ENCODE assay signal across 8 cellular contexts in the genomic region with DNA sequence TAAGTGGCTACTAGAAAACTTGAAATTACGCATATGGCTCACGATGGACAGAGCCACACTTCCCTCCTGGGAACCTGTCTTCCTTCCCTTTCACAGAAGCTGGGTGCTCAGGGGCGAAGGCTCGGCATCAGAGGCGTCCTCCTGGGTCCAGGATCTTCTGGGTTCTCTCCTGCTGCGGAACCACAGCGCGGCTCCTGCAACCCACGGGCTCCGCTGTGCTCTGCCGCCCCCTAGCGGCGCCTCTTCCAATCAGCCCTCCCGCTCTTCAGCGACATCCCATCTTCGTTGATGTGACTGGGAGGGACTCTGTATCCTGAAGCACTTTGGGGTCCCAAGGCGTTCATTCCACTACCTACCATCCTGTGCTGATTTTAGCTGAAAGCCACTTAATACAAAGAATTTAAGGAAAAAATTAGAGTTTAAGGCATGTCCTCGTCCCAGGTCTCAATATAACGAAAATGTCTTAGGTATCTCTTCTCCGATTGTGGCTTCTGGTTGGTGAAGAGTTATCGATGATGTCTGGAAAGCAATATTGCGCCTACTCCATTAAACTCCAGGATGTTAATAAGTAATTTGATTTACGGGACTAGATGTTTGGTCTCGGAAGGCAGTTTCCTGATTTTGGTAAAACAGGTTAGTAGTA. TPM values are rescaled to one million over a fixed set of nuclear protein-coding genes. Genes with fewer than 3 reads are reported as not detected.
DNase-seq lines count a peak whose midpoint lies in the region; ATAC-seq and TF ChIP-seq lines count a peak whose summit lies in the region.

No MANE protein-coding gene starts in this region.

- DNase-seq in AG09309 (ENCODE audit: low read depth) (no peak), H4 (ENCODE audit: low spot score) (peak; percentile 27), NCI-H748 (lab: John Stamatoyannopoulos, UW; ENCODE audit: unreplicated experiment) (peak; percentile 68), coronary artery (ENCODE audit: low spot score) (no peak)
- DNase-seq in activated CD4-positive, alpha-beta T cell treated with anti-CD3 and anti-CD28 coated beads, Interleukin-2, amount 50 U/mL, for 4 hours, result peak; percentile 67 to 69
- DNase-seq in stimulated activated CD4-positive, alpha-beta T cell treated with anti-CD3 and anti-CD28 coated beads, TNF-alpha, amount 100 ng/mL, for 24 hours (ENCODE audit: low read depth in 3 of 3), result peak; percentile 50 to 69 (median 56)

- peak; percentile 99 for TF ChIP-seq CTCF in AG09309 (IDR thresholded peaks at IDR 0.05; ENCODE audit: control insufficient read depth, insufficient read depth, low read depth, low read length, missing control alignments)
- TF ChIP-seq CTCF in coronary artery (IDR thresholded peaks at IDR 0.05), result peak; percentile 95
- TF ChIP-seq CTCF in liver (IDR thresholded peaks at IDR 0.05; ENCODE audit: low read depth, low read length, missing input control), result peak; percentile 90

- ATAC-seq in HG03521 (IDR thresholded peaks at IDR 0.05; ENCODE audit: unreplicated experiment), result no peak

- H3K9me3 ChIP-seq in liver (ENCODE audit: control insufficient read depth in 4 of 4, low read length in 3 of 4), result no peaks in the 10 kb centered on the region

- H3K4me1 ChIP-seq in liver (ENCODE audit: control insufficient read depth in 4 of 4, insufficient read depth in 4 of 4, low read length in 3 of 4), result peaks cover 0 to 8% (median 2%) of the 10 kb centered on the region in 4 donors

- H3K36me3 ChIP-seq in liver (ENCODE audit: control insufficient read depth in 4 of 4, insufficient read depth in 3 of 4, low read depth in 1 of 4, low read length in 3 of 4), result no peaks in the 10 kb centered on the region

- H3K4me3 ChIP-seq in AG09309 (ENCODE audit: control insufficient read depth, low read depth, low read length) (no peak overlapping the region), coronary artery (no peak overlapping the region), liver (ENCODE audit: low read depth in 1 of 3, low read length in 3 of 3) (no peak overlapping the region)

- peak; percentile 98 to 99 for TF ChIP-seq RAD21 in liver (IDR thresholded peaks at IDR 0.05)

- no peaks in the 10 kb centered on the region for H3K27me3 ChIP-seq in liver (ENCODE audit: control insufficient read depth in 4 of 4, insufficient read depth in 4 of 4, low read length in 3 of 4)

- H3K9ac ChIP-seq in liver (ENCODE audit: low read depth in 1 of 2, low read length in 2 of 2), result no peak overlapping the region

- 20% methylated on average over 24 of the region's 24 CpGs for WGBS in liver

- H3K27ac ChIP-seq in coronary artery, result no peak overlapping the region
- H3K27ac ChIP-seq in liver (ENCODE audit: low read depth in 1 of 2, low read length in 2 of 2), result no peak overlapping the region

TF ChIP-seq in liver, 16 proteins besides CTCF, POLR2A, EP300 and RAD21:
- no peak for TF ChIP-seq TAF1 (conservative IDR thresholded peaks at IDR 0.05)
- TF ChIP-seq RXRA (IDR thresholded peaks at IDR 0.05), result peak in 1 of 2 donors; percentile 9
TF ChIP-seq in liver: peak in this region for 1.

RNA-seq across cellular contexts. Expression of a gene that starts 14.8 kb away (rescaled TPM):
- total RNA-seq in H4 (2014; rRNA removed; shearing (Covaris generic)), result 2,042 and 2,419 TPM in 2 replicates
- 1,000 to 10,000 TPM in 1 of 2 donors, 100 to 1,000 TPM in 1; 289 to 1,115 TPM for total RNA-seq in liver
- polyA plus RNA-seq in liver, result 100 to 1,000 TPM; 365 to 620 TPM

RNA-seq across cellular contexts. Expression of a gene that starts 33.1 kb away (rescaled TPM):
- total RNA-seq in H4 (2014; rRNA removed; shearing (Covaris generic)), result 7.3 and 9.3 TPM in 2 replicates
- 10 to 100 TPM; 19.3 to 21.2 TPM for total RNA-seq in liver
- 1 to 10 TPM; 3.3 to 5.7 TPM for polyA plus RNA-seq in liver

RNA-seq across cellular contexts. Expression of a gene that starts 48.4 kb away (rescaled TPM):
- total RNA-seq in H4 (2014; rRNA removed; shearing (Covaris generic)), result not detected in 2 replicates
- under 1 TPM in 1 of 2 donors, not detected in 1; 0.42 TPM for total RNA-seq in liver
- under 1 TPM; 0.07 to 0.15 TPM for polyA plus RNA-seq in liver

Comparison
In these comparisons a context has a peak if more than half of its experiments do, and no peak if none do; other contexts are left out.
1. DNase-seq: peak in H4 (single experiment), NCI-H748 (single experiment), activated CD4-positive, alpha-beta T cell treated with anti-CD3 and anti-CD28 coated beads, Interleukin-2, amount 50 U/mL, for 4 hours (2 of 2) and stimulated activated CD4-positive, alpha-beta T cell treated with anti-CD3 and anti-CD28 coated beads, TNF-alpha, amount 100 ng/mL, for 24 hours (3 of 3); none in AG09309 (single experiment) and coronary artery (single experiment).
2. Peak in every context shown above with its lines, with median percentiles within 50 percentile points of each other: CTCF ChIP-seq.